Comparison of ENCODE assay signal across 10 cellular contexts in the genomic region with DNA sequence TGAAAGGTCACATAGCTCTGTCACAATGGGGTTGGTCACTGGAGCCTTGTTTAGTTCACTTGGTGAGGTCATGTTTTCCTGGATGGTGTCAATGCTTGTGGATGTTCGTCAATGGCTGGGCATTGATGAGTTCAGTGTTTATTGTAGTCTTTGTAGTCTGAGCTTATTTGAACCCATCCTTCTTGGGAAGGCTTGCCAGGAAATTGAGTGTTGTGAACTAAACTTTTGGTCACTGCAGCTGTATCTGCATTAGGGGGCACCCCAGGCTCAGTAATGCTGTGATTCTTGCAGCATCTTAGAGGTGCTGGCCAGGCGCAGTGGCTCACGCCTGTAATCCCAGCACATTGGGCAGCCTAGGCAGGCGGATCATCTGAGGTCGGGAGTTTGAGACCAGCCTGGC. TPM values are rescaled to one million over a fixed set of nuclear protein-coding genes. Genes with fewer than 3 reads are reported as not detected.
DNase-seq lines count a peak whose midpoint lies in the region; ATAC-seq and TF ChIP-seq lines count a peak whose summit lies in the region.
"Had no signal": no experiment of that assay in that cellular context is flagged by ENCODE, and none has a peak within 500 bp of the region (broad histone marks: within the 10 kb centered on the region; RNA-seq: fewer than 3 reads in every experiment).

No MANE protein-coding gene starts in this region.

- no peaks in the 10 kb centered on the region for H3K4me1 Mint-ChIP-seq in chondrocyte (ENCODE audit: low read depth)

- H3K4me3 Mint-ChIP-seq in chondrocyte (ENCODE audit: unreplicated experiment) = no peak overlapping the region

- no peaks in the 10 kb centered on the region for H3K27me3 Mint-ChIP-seq in chondrocyte (ENCODE audit: low read depth)

- H3K27ac Mint-ChIP-seq in chondrocyte (ENCODE audit: unreplicated experiment) = no peak overlapping the region
- H3K27ac Mint-ChIP-seq: IgD-negative memory B cell had no signal

- peak; percentile 77 for TF ChIP-seq CTCF in chondrocyte (IDR thresholded peaks at IDR 0.05)

- no peak for ATAC-seq in GM21515 (IDR thresholded peaks at IDR 0.05; ENCODE audit: unreplicated experiment)
- ATAC-seq in GM19351 (IDR thresholded peaks at IDR 0.05; ENCODE audit: unreplicated experiment) = no peak

- peak; percentile 27 for DNase-seq in EL
- peak; percentile 25 for DNase-seq in NCI-H460 (ENCODE audit: extremely low read depth, low read depth)
- DNase-seq in chondrocyte (ENCODE audit: low spot score) = no peak
- peak; percentile 33 for DNase-seq in medulla oblongata (ENCODE audit: extremely low spot score)
- no peak for DNase-seq in OCI-M2 (lab: John Stamatoyannopoulos, UW; ENCODE audit: unreplicated experiment)
- DNase-seq in AML-193 (lab: John Stamatoyannopoulos, UW) = no peak
- DNase-seq: hippocampal formation had no signal

- no peaks in the 10 kb centered on the region for H3K9me3 Mint-ChIP-seq in chondrocyte (ENCODE audit: low read depth)

- peaks cover 3% of the 10 kb centered on the region for H3K36me3 Mint-ChIP-seq in chondrocyte (ENCODE audit: low read depth)

RNA-seq across cellular contexts. Expression of a gene that starts 22.0 kb away (rescaled TPM):
- 4.0 and 4.2 TPM in 2 replicates for total RNA-seq in NCI-H460 (2014; rRNA removed; shearing (Covaris generic))
- 4.1 and 7.0 TPM in 2 replicates for polyA plus RNA-seq in NCI-H460 (2014; cell fraction: nucleus; rRNA removed)
- 15.1 to 21.0 TPM (median 17.6 TPM) in 3 replicates for total RNA-seq in chondrocyte

RNA-seq across cellular contexts. Expression of a gene that starts 22.6 kb away (rescaled TPM):
- 5.3 and 5.8 TPM in 2 replicates for total RNA-seq in NCI-H460 (2014; rRNA removed; shearing (Covaris generic))
- 1.8 and 3.0 TPM in 2 replicates for polyA plus RNA-seq in NCI-H460 (2014; cell fraction: nucleus; rRNA removed)
- 12.7 to 15.9 TPM (median 13.7 TPM) in 3 replicates for total RNA-seq in chondrocyte

RNA-seq across cellular contexts. Expression of a gene that starts 39.8 kb away (rescaled TPM):
- total RNA-seq in NCI-H460 (2014; rRNA removed; shearing (Covaris generic)) = 0.07 TPM in 1 of 2 replicates, not detected in the other
- polyA plus RNA-seq in NCI-H460 (2014; cell fraction: nucleus; rRNA removed) = 0.85 TPM in 1 of 2 replicates, not detected in the other
- total RNA-seq in chondrocyte = 0.10 to 0.13 TPM in 2 of 3 replicates, not detected in the other
- polyA plus RNA-seq: IgD-negative memory B cell had no signal

RNA-seq across cellular contexts. Expression of a gene that starts 44.6 kb away (rescaled TPM):
- not detected in 2 replicates for total RNA-seq in NCI-H460 (2014; rRNA removed; shearing (Covaris generic))
- not detected in 2 replicates for polyA plus RNA-seq in NCI-H460 (2014; cell fraction: nucleus; rRNA removed)
- 0.37 to 1.3 TPM (median 0.51 TPM) in 3 replicates for total RNA-seq in chondrocyte
- polyA plus RNA-seq: IgD-negative memory B cell had no signal

RNA-seq across cellular contexts. Expression of a gene that starts 50.5 kb away (rescaled TPM):
- 22.4 and 28.1 TPM in 2 replicates for total RNA-seq in NCI-H460 (2014; rRNA removed; shearing (Covaris generic))
- 9.8 and 17.2 TPM in 2 replicates for polyA plus RNA-seq in NCI-H460 (2014; cell fraction: nucleus; rRNA removed)
- 36.5 to 54.7 TPM (median 46.3 TPM) in 3 replicates for total RNA-seq in chondrocyte

Comparison
In these comparisons a context has a peak if more than half of its experiments do, and no peak if none do; other contexts are left out.
1. DNase-seq: peak in EL (single experiment), NCI-H460 (single experiment) and medulla oblongata (single experiment); none in chondrocyte (single experiment), OCI-M2 (single experiment) and AML-193 (0 of 2).